ENCODE assay signal across 9 cellular contexts in the genomic region with DNA sequence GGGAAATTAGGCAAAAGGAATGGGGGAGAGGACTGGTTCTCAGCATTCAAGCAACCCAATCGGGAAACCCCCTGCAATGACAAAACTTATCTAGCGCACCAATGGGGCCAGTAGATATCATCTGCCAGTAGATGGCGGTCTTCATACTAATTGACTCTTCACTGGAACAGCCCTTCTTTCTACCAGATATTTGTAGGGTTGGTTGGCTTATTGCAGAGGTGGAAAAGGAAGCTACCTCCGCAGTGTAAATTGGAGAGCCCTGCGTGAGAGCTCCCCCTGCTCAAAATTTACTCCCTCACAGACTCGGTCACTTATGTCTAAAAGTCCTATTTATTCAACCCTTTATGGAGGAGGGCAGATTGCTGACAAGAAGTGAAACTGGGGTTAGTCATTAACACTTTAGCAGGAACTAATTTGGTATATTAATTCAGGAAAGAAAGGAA.
DNase-seq lines count a peak whose midpoint lies in the region; ATAC-seq, FAIRE-seq and TF ChIP-seq lines count a peak whose summit lies in the region.
"Had no signal": no experiment of that assay in that cellular context is flagged by ENCODE, and none has a peak within 500 bp of the region (broad histone marks: within the 10 kb centered on the region; RNA-seq: fewer than 3 reads in every experiment).

No MANE protein-coding gene starts in this region.

- ATAC-seq in HepG2: peak; percentile 86

- H2AFZ ChIP-seq in GM23248 (no peak overlapping the region), HepG2 (ENCODE audit: low read length) (no peak overlapping the region)

- DNase-seq in GM12864 (ENCODE audit: low read depth) (peak; percentile 77), GM23248 (peak; percentile 67), KG1 (lab: John Stamatoyannopoulos, UW) (peak; percentile 66), UCSD-AML1 (lab: John Stamatoyannopoulos, UW; ENCODE audit: unreplicated experiment) (peak; percentile 53), breast epithelium (ENCODE audit: low spot score in 2 of 2) (peak in 1 of 2 donors; percentile 29), HepG2 (ENCODE audit: low spot score) (peak; percentile 55), NCI-H2081 (lab: John Stamatoyannopoulos, UW) (no peak)
- DNase-seq in stimulated activated CD8-positive, alpha-beta memory T cell treated with anti-CD3 and anti-CD28 coated beads, Interleukin-7, amount 100 ng/mL, for 48 hours (ENCODE audit: extremely low read depth in 1 of 2, low read depth in 1 of 2): peak; percentile 35 to 53
- DNase-seq: gastrocnemius medialis had no signal

- intact Hi-C loops in breast epithelium (cut with DNase I; ENCODE audit: low total_unique reads): no loop called here
- intact Hi-C loops in HepG2 (cut with micrococcal nuclease; ENCODE audit: unreplicated experiment): loop anchor here (1.0 to 2.0 kb wide), 2 partner anchors 41 to 170 kb away; no protein-coding TSS in a partner anchor

- WGBS in GM23248 (ENCODE audit: low coverage in 1 of 2, low lambda C conversion rate in 2 of 2, missing lambda C conversion rate in 2 of 2), 2 experiments: 4% methylated on average over 6 of the region's 6 CpGs
- WGBS in HepG2 (ENCODE audit: low lambda C conversion rate): 24% methylated on average over 6 of the region's 6 CpGs

- no peaks in the 10 kb centered on the region for H3K79me2 ChIP-seq in GM23248 (ENCODE audit: insufficient read depth)
- no peaks in the 10 kb centered on the region for H3K79me2 ChIP-seq in HepG2 (ENCODE audit: insufficient read depth, low read length)

- TF ChIP-seq EP300 in HepG2 (IDR thresholded peaks at IDR 0.05; ENCODE audit: low read depth in 2 of 2, low read length in 2 of 2) (no peak), HepG2 (CRISPR knock-in tag; IDR thresholded peaks at IDR 0.05; ENCODE audit: borderline replicate concordance) (no peak)

- H4K20me1 ChIP-seq in GM23248 (ENCODE audit: insufficient read depth): no peaks in the 10 kb centered on the region
- no peaks in the 10 kb centered on the region for H4K20me1 ChIP-seq in HepG2 (ENCODE audit: insufficient read depth, low read length)

- BruUV-seq in HepG2 (replicated peaks; lab: Mats Ljungman, UMichigan): no TSS peak

- TF ChIP-seq RAD21 in HepG2 (CRISPR knock-in tag; IDR thresholded peaks at IDR 0.05): no peak

- TF ChIP-seq POLR2A in breast epithelium (IDR thresholded peaks at IDR 0.05) (no peak), HepG2 (IDR thresholded peaks at IDR 0.05; ENCODE audit: insufficient read depth in 1 of 2, low read depth in 2 of 2, low read length in 2 of 2) (no peak)

- CTCF ChIA-PET in HepG2 (lab: Yijun Ruan, JAX; ENCODE audit: low intra/inter-chr PET ratio, low total read pairs): interaction anchor here (1.1 kb wide), 1 partner anchor 169 kb away, joined by 5 read pairs; no protein-coding TSS in a partner anchor

- H3K4me3 ChIP-seq in GM12864 (ENCODE audit: low read depth, low read length) (no peak overlapping the region), GM23248 (no peak overlapping the region), breast epithelium (no peak overlapping the region), HepG2 (replicated peaks in 1 of 3; ENCODE audit: insufficient read depth in 1 of 3, low read depth in 2 of 3, low read length in 3 of 3) (no peak overlapping the region)
- H3K4me3 ChIP-seq: gastrocnemius medialis had no signal

- H3K27me3 ChIP-seq in GM23248 (replicated peaks; ENCODE audit: insufficient read depth) (peaks cover 6% of the 10 kb centered on the region; the same call in 1 of the 2 replicates), breast epithelium (peaks cover 0 to 4% of the 10 kb centered on the region in 2 donors), HepG2 (ENCODE audit: control insufficient read depth in 1 of 2, insufficient read depth in 2 of 2, low read length in 2 of 2) (no peaks in the 10 kb centered on the region)

- TF ChIP-seq CTCF in GM12864 (IDR thresholded peaks at IDR 0.05; ENCODE audit: low read depth, low read length, missing control alignments): peak; percentile 80
- TF ChIP-seq CTCF in breast epithelium (IDR thresholded peaks at IDR 0.05): peak in 2 of 3 donors; percentile 25 to 31
- peak; percentile 68 for TF ChIP-seq CTCF in HepG2 (CRISPR knock-in tag; IDR thresholded peaks at IDR 0.05)

- H3K4me2 ChIP-seq in GM23248 (ENCODE audit: unreplicated experiment) (no peak overlapping the region), HepG2 (ENCODE audit: low read depth, low read length) (no peak overlapping the region)

- no peaks in the 10 kb centered on the region for H3K9me2 ChIP-seq in GM23248 (ENCODE audit: insufficient read depth)

- H3K9me3 ChIP-seq in GM23248 (ENCODE audit: low read depth) (no peaks in the 10 kb centered on the region), breast epithelium (no peaks in the 10 kb centered on the region), HepG2 (ENCODE audit: low read length) (no peaks in the 10 kb centered on the region)
- H3K9me3 ChIP-seq: gastrocnemius medialis had no signal

- H3K4me1 ChIP-seq in GM23248 (ENCODE audit: insufficient read depth) (no peaks in the 10 kb centered on the region), breast epithelium (no peaks in the 10 kb centered on the region), HepG2 (ENCODE audit: insufficient read depth, low read length) (no peaks in the 10 kb centered on the region)
- H3K4me1 ChIP-seq: gastrocnemius medialis had no signal

- H3K36me3 ChIP-seq in GM23248 (ENCODE audit: low read depth) (no peaks in the 10 kb centered on the region), breast epithelium (no peaks in the 10 kb centered on the region), HepG2 (replicated peaks in 1 of 2; ENCODE audit: control insufficient read depth in 1 of 2, insufficient read depth in 2 of 2, low read length in 2 of 2) (no peaks in the 10 kb centered on the region)
- H3K36me3 ChIP-seq: gastrocnemius medialis had no signal

- POLR2A ChIA-PET in HepG2 (lab: Yijun Ruan, JAX): no interaction called here

- no peak overlapping the region for H3K27ac ChIP-seq in GM23248
- no peak overlapping the region for H3K27ac ChIP-seq in breast epithelium
- H3K27ac ChIP-seq in HepG2 (ENCODE audit: extremely low read length, insufficient read depth, low read length): no peak overlapping the region
- H3K27ac ChIP-seq: gastrocnemius medialis had no signal

- no peaks in the 10 kb centered on the region for H3F3A ChIP-seq in GM23248 (ENCODE audit: insufficient read depth)

- no peak overlapping the region for H3K9ac ChIP-seq in GM23248
- no peak overlapping the region for H3K9ac ChIP-seq in HepG2 (ENCODE audit: insufficient read depth, low read depth, low read length)

- in situ Hi-C loops in GM23248 (cut with MboI) (no loop called here), HepG2 (cut with HindIII; ENCODE audit: extremely low pct_ligation_motif_present, low pct_unique_long_range_greater_than_20kb) (loop anchor here (5.0 kb wide), 1 partner anchor 170 kb away; no protein-coding TSS in a partner anchor)

- FAIRE-seq in HepG2 (lab: Jason Lieb, UNC): peak; percentile 50

TF ChIP-seq in HepG2, 621 proteins besides CTCF, POLR2A, EP300 and RAD21:
- TF ChIP-seq SMC3 (IDR thresholded peaks at IDR 0.05; ENCODE audit: low read length) (peak; percentile 50; the same call in 1 of the 2 replicates), CREM (IDR thresholded peaks at IDR 0.05) (no peak), CREM (CRISPR knock-in tag; IDR thresholded peaks at IDR 0.05) (no peak), REPIN1 (CRISPR knock-in tag; IDR thresholded peaks at IDR 0.05; ENCODE audit: borderline replicate concordance, low read depth) (no peak), MIXL1 (CRISPR knock-in tag; IDR thresholded peaks at IDR 0.05) (0 out of 2 replicates have a peak, but pooled peaks have one; percentile 20), STAG1 (CRISPR knock-in tag; IDR thresholded peaks at IDR 0.05) (peak; percentile 49), ZBTB33 (CRISPR knock-in tag; IDR thresholded peaks at IDR 0.05) (peak; percentile 73; the same call in 1 of the 2 replicates)
- TF ChIP-seq, protein P1, sequence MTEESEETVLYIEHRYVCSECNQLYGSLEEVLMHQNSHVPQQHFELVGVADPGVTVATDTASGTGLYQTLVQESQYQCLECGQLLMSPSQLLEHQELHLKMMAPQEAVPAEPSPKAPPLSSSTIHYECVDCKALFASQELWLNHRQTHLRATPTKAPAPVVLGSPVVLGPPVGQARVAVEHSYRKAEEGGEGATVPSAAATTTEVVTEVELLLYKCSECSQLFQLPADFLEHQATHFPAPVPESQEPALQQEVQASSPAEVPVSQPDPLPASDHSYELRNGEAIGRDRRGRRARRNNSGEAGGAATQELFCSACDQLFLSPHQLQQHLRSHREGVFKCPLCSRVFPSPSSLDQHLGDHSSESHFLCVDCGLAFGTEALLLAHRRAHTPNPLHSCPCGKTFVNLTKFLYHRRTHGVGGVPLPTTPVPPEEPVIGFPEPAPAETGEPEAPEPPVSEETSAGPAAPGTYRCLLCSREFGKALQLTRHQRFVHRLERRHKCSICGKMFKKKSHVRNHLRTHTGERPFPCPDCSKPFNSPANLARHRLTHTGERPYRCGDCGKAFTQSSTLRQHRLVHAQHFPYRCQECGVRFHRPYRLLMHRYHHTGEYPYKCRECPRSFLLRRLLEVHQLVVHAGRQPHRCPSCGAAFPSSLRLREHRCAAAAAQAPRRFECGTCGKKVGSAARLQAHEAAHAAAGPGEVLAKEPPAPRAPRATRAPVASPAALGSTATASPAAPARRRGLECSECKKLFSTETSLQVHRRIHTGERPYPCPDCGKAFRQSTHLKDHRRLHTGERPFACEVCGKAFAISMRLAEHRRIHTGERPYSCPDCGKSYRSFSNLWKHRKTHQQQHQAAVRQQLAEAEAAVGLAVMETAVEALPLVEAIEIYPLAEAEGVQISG (CRISPR knock-in tag; IDR thresholded peaks at IDR 0.05): peak; percentile 15; the same call in 1 of the 2 replicates

Comparison
In these comparisons a context has a peak if more than half of its experiments do, and no peak if none do; other contexts are left out.
1. DNase-seq: peak in GM12864 (single experiment), GM23248 (single experiment), KG1 (single experiment), UCSD-AML1 (single experiment), HepG2 (single experiment) and stimulated activated CD8-positive, alpha-beta memory T cell treated with anti-CD3 and anti-CD28 coated beads, Interleukin-7, amount 100 ng/mL, for 48 hours (2 of 2); none in NCI-H2081 (0 of 2).
2. CTCF ChIP-seq: peak in every context shown above with its lines; median percentile 80 in GM12864; 68 in HepG2; 28 in breast epithelium.